Comparison of ENCODE assay signal across 8 cellular contexts in genomic region chr2:233084488-233084887, GRCh38.
DNase-seq lines count a peak whose midpoint lies in the region; ATAC-seq and TF ChIP-seq lines count a peak whose summit lies in the region.

No MANE protein-coding gene starts in this region.

- H3K36me3 ChIP-seq in SU-DHL-6 (ENCODE audit: low read length): peaks cover 7% of the 10 kb centered on the region; the same call in 1 of the 2 replicates

- no peak overlapping the region for H2AFZ ChIP-seq in SU-DHL-6 (ENCODE audit: low read depth, low read length, severe bottlenecking)

- no peaks in the 10 kb centered on the region for H3K9me2 ChIP-seq in SU-DHL-6 (replicated peaks; ENCODE audit: insufficient read depth, low read length)

- peak overlapping the region; percentile 93 for H3K27ac ChIP-seq in SU-DHL-6 (ENCODE audit: low read depth, low read length)
- H3K27ac ChIP-seq in skin epidermis: peak overlapping the region in 20 of 21 experiments; percentile 7 to 95 (median 79)

- H3K79me2 ChIP-seq in SU-DHL-6 (ENCODE audit: insufficient read depth, low read length): peaks cover 77% of the 10 kb centered on the region

- peak overlapping the region; percentile 57 for H3K9ac ChIP-seq in SU-DHL-6 (ENCODE audit: low read length)

- H3F3A ChIP-seq in SU-DHL-6 (ENCODE audit: insufficient read depth): peaks cover 68% of the 10 kb centered on the region

- H3K4me2 ChIP-seq in SU-DHL-6 (ENCODE audit: low read depth, low read length, poor library complexity, severe bottlenecking): peak overlapping the region; percentile 70

- no peaks in the 10 kb centered on the region for H3K9me3 ChIP-seq in SU-DHL-6 (ENCODE audit: insufficient read depth, low read length)

- peak; percentile 44 for DNase-seq in fibroblast of pulmonary artery (ENCODE audit: low read depth)
- no peak for DNase-seq in OCI-M1 (lab: John Stamatoyannopoulos, UW)
- no peak for DNase-seq in RPMI8226

- ATAC-seq in GM21737 (IDR thresholded peaks at IDR 0.05; ENCODE audit: unreplicated experiment): peak; percentile 27
- ATAC-seq in HG03108 (IDR thresholded peaks at IDR 0.05; ENCODE audit: unreplicated experiment): no peak
- ATAC-seq in HG02852 (IDR thresholded peaks at IDR 0.05; ENCODE audit: unreplicated experiment): no peak

- no peaks in the 10 kb centered on the region for H3K27me3 ChIP-seq in SU-DHL-6 (ENCODE audit: low read length)

- peak overlapping the region; percentile 1 for H3K4me3 ChIP-seq in SU-DHL-6 (ENCODE audit: insufficient read depth, low read length, poor library complexity, severe bottlenecking)
- no peak overlapping the region for H3K4me3 ChIP-seq in fibroblast of pulmonary artery (replicated peaks; ENCODE audit: low read depth, low read length)
- no peak overlapping the region for H3K4me3 ChIP-seq in skin epidermis

- no peaks in the 10 kb centered on the region for H4K20me1 ChIP-seq in SU-DHL-6 (ENCODE audit: low read depth, low read length)

- TF ChIP-seq CTCF in SU-DHL-6 (IDR thresholded peaks at IDR 0.05; ENCODE audit: insufficient read depth, low read length, poor library complexity, severe bottlenecking): no peak
- no peak for TF ChIP-seq CTCF in fibroblast of pulmonary artery (IDR thresholded peaks at IDR 0.05; ENCODE audit: low read length, missing control alignments)
